ENCODE assay signal across 8 cellular contexts in genomic region chr6:33424855-33425667, GRCh38. TPM values are rescaled to one million over a fixed set of nuclear protein-coding genes. Genes with fewer than 3 reads are reported as not detected.
DNase-seq lines count a peak whose midpoint lies in the region; ATAC-seq and TF ChIP-seq lines count a peak whose summit lies in the region.

No MANE protein-coding gene starts in this region.

- H3K27me3 Mint-ChIP-seq in CD8-positive, alpha-beta T cell (ENCODE audit: low read depth), result no peaks in the 10 kb centered on the region
- H3K27me3 Mint-ChIP-seq in osteocyte (ENCODE audit: unreplicated experiment), result no peaks in the 10 kb centered on the region

- ATAC-seq in CD8-positive, alpha-beta T cell, result no peak
- ATAC-seq in HG02840 (IDR thresholded peaks at IDR 0.05; ENCODE audit: low FRiP score, unreplicated experiment), result no peak
- ATAC-seq in sciatic nerve, result no peak

- peak overlapping the region; percentile 87 for H3K4me3 Mint-ChIP-seq in CD8-positive, alpha-beta T cell
- H3K4me3 Mint-ChIP-seq in osteocyte (ENCODE audit: unreplicated experiment), result peak overlapping the region; percentile 87

- H3K27ac Mint-ChIP-seq in CD8-positive, alpha-beta T cell, result peak overlapping the region; percentile 90
- peak overlapping the region; percentile 97 for H3K27ac Mint-ChIP-seq in osteocyte (ENCODE audit: unreplicated experiment)

- CTCF ChIA-PET in CD8-positive, alpha-beta T cell (lab: Charles Lee), result interaction anchor here (0.7 to 2.0 kb wide), 9 partner anchors 8 to 161 kb away, joined by 3 to 13 read pairs (median 4); no protein-coding TSS in a partner anchor

- no peaks in the 10 kb centered on the region for H3K27me3 ChIP-seq in CD8-positive, alpha-beta T cell (ENCODE audit: insufficient read depth, low read length)

- peak overlapping the region; percentile 69 for H3K4me3 ChIP-seq in CD8-positive, alpha-beta T cell (ENCODE audit: low read depth, low read length)
- H3K4me3 ChIP-seq in epithelial cell of proximal tubule (ENCODE audit: low read depth, low read length), result peak overlapping the region; percentile 85

- H3K27ac ChIP-seq in CD8-positive, alpha-beta T cell (ENCODE audit: low read depth, low read length), result peak overlapping the region; percentile 77

- H3K36me3 Mint-ChIP-seq in CD8-positive, alpha-beta T cell, result peaks cover 4% of the 10 kb centered on the region
- H3K36me3 Mint-ChIP-seq in osteocyte (ENCODE audit: unreplicated experiment), result peaks cover 8% of the 10 kb centered on the region

- DNase-seq in CD8-positive, alpha-beta T cell, result no peak
- no peak for DNase-seq in epithelial cell of proximal tubule (ENCODE audit: low read depth)
- DNase-seq in osteocyte (ENCODE audit: extremely low spot score, unreplicated experiment), result no peak
- DNase-seq in D341Med (ENCODE audit: low spot score), result no peak
- DNase-seq in DMS153 (lab: John Stamatoyannopoulos, UW), result no peak
- no peak for DNase-seq in sciatic nerve (ENCODE audit: low spot score)

- TF ChIP-seq CTCF in CD8-positive, alpha-beta T cell (IDR thresholded peaks at IDR 0.05), result no peak
- no peak for TF ChIP-seq CTCF in epithelial cell of proximal tubule (conservative IDR thresholded peaks at IDR 0.05; ENCODE audit: low read depth, low read length)
- TF ChIP-seq CTCF in osteocyte (IDR thresholded peaks at IDR 0.05), result no peak

- H3K9me3 Mint-ChIP-seq in CD8-positive, alpha-beta T cell, result no peaks in the 10 kb centered on the region
- no peaks in the 10 kb centered on the region for H3K9me3 Mint-ChIP-seq in osteocyte (ENCODE audit: unreplicated experiment)

- intact Hi-C loops in CD8-positive, alpha-beta T cell (cut with DNase I, micrococcal nuclease), result loop anchor here (1.0 to 10.0 kb wide), 6 partner anchors 15 to 308 kb away; partner anchors contain the start of genes KIFC1 (in 1 of the 2), RPS18 (in 1 of the 2) and VPS52 (in 1 of the 2)
- intact Hi-C loops in sciatic nerve (cut with DNase I), result no loop called here

- H3K4me1 Mint-ChIP-seq in CD8-positive, alpha-beta T cell (ENCODE audit: low read depth), result peaks cover 71% of the 10 kb centered on the region
- peaks cover 67% of the 10 kb centered on the region for H3K4me1 Mint-ChIP-seq in osteocyte (ENCODE audit: unreplicated experiment)

- peaks cover 52% of the 10 kb centered on the region for H3K4me1 ChIP-seq in CD8-positive, alpha-beta T cell (ENCODE audit: insufficient read depth, low read length)

- POLR2A ChIA-PET in CD8-positive, alpha-beta T cell (lab: Charles Lee), result interaction anchor here (1.0 to 3.4 kb wide), 8 partner anchors 9 to 177 kb away, joined by 3 to 10 read pairs (median 4); partner anchors contain the start of gene B3GALT4

- H3K9me3 ChIP-seq in CD8-positive, alpha-beta T cell (ENCODE audit: low read length), result no peaks in the 10 kb centered on the region

- H3K36me3 ChIP-seq in CD8-positive, alpha-beta T cell (ENCODE audit: insufficient read depth, low read length), result no peaks in the 10 kb centered on the region

TF ChIP-seq in PFSK-1, 5 proteins besides CTCF, POLR2A, EP300 and RAD21:
- TF ChIP-seq SIN3A (IDR thresholded peaks at IDR 0.05; ENCODE audit: borderline replicate concordance, insufficient read depth, low read length) (no peak), FOXP2 (optimal IDR thresholded peaks at IDR 0.05; ENCODE audit: borderline replicate concordance, extremely low read depth, extremely low read length, insufficient read depth) (no peak), TAF1 (IDR thresholded peaks at IDR 0.05; ENCODE audit: borderline replicate concordance, insufficient read depth, low read length) (peak; percentile 63; the same call in 1 of the 2 replicates), POLR2AphosphoS5 (IDR thresholded peaks at IDR 0.05; ENCODE audit: low read depth, low read length) (peak; percentile 86; the same call in 1 of the 2 replicates)

RNA-seq across cellular contexts. Expression of gene SYNGAP1, which starts 5.2 kb away (rescaled TPM):
- 10 to 100 TPM; 54.3 to 64.1 TPM for total RNA-seq in CD8-positive, alpha-beta T cell
- polyA plus RNA-seq in PFSK-1 (2012; ENCODE audit: insufficient read length, low read depth), result 40.7 TPM
- total RNA-seq in epithelial cell of proximal tubule (0.87 and 2.3 TPM in 2 replicates), osteocyte (30.7 and 34.7 TPM in 2 replicates), sciatic nerve (30.2 TPM)

RNA-seq across cellular contexts. Expression of gene CUTA, which starts 7.2 kb away (rescaled TPM):
- total RNA-seq in CD8-positive, alpha-beta T cell, result 100 to 1,000 TPM; 159 to 177 TPM
- 360 TPM for polyA plus RNA-seq in PFSK-1 (2012; ENCODE audit: insufficient read length, low read depth)
- total RNA-seq in epithelial cell of proximal tubule (206 and 273 TPM in 2 replicates), osteocyte (302 and 325 TPM in 2 replicates), sciatic nerve (107 TPM)

RNA-seq across cellular contexts. Expression of gene PHF1, which starts 14.2 kb away (rescaled TPM):
- 100 to 1,000 TPM; 560 to 588 TPM for total RNA-seq in CD8-positive, alpha-beta T cell
- polyA plus RNA-seq in PFSK-1 (2012; ENCODE audit: insufficient read length, low read depth), result 121 TPM
- total RNA-seq in epithelial cell of proximal tubule (20.7 and 25.4 TPM in 2 replicates), osteocyte (50.3 and 53.5 TPM in 2 replicates), sciatic nerve (107 TPM)

RNA-seq across cellular contexts. Expression of gene ZBTB9, which starts 29.3 kb away (rescaled TPM):
- total RNA-seq in CD8-positive, alpha-beta T cell, result 1 to 10 TPM; 7.1 to 9.5 TPM
- polyA plus RNA-seq in PFSK-1 (2012; ENCODE audit: insufficient read length, low read depth), result 14.4 TPM
- total RNA-seq in epithelial cell of proximal tubule (4.3 and 4.6 TPM in 2 replicates), osteocyte (7.0 and 7.5 TPM in 2 replicates), sciatic nerve (6.5 TPM)

RNA-seq across cellular contexts. Expression of gene KIFC1, which starts 33.4 kb away (rescaled TPM):
- 1 to 10 TPM; 1.6 to 2.1 TPM for total RNA-seq in CD8-positive, alpha-beta T cell
- 35.5 TPM for polyA plus RNA-seq in PFSK-1 (2012; ENCODE audit: insufficient read length, low read depth)
- 117 and 126 TPM in 2 replicates for total RNA-seq in epithelial cell of proximal tubule
- total RNA-seq in osteocyte, result 10.8 and 11.6 TPM in 2 replicates
- 1.5 TPM for total RNA-seq in sciatic nerve
